ENCODE assay signal across 20 cellular contexts in the genomic region with DNA sequence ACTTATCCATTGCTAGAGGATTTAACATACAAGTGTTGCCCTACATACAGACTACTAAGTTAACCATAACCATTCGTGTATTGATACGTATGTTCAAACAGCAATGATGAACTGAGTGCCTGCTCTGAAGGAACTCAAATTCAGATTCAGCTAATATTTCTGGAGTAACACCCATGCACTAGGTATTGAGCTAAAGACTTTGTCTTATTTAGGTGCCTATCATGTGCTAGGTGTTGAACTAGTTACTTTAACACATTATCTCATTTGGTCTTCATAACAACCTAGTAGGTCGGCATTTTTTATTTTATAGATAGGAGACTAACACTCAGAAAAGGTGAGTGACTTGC.
DNase-seq lines count a peak whose midpoint lies in the region; ATAC-seq, FAIRE-seq and TF ChIP-seq lines count a peak whose summit lies in the region.
"Had no signal": no experiment of that assay in that cellular context is flagged by ENCODE, and none has a peak within 500 bp of the region (broad histone marks: within the 10 kb centered on the region; RNA-seq: fewer than 3 reads in every experiment).

No MANE protein-coding gene starts in this region.

- no peak overlapping the region for H3K4me3 Mint-ChIP-seq in activated T-cell treated with anti-CD3 and anti-CD28 coated beads, Interleukin-2, amount 50 U/mL, for 24 hours
- H3K4me3 Mint-ChIP-seq in activated naive CD8-positive, alpha-beta T cell treated with anti-CD3 and anti-CD28 coated beads for 36 hours: no peak overlapping the region

- H3K9me2 ChIP-seq in Karpas-422 (replicated peaks; ENCODE audit: insufficient read depth, low read length): no peaks in the 10 kb centered on the region

- intact Hi-C loops in tibial artery (cut with DNase I; ENCODE audit: low total_unique reads): no loop called here

- TF ChIP-seq CTCF in tibial artery (IDR thresholded peaks at IDR 0.05): no peak

- no peak overlapping the region for H3K4me2 ChIP-seq in Karpas-422 (ENCODE audit: low read depth, low read length, poor library complexity, severe bottlenecking)

- no peak overlapping the region for H3K4me3 ChIP-seq in Karpas-422 (ENCODE audit: low read length)
- H3K4me3 ChIP-seq in small intestine (ENCODE audit: low read depth in 1 of 2, low read length in 2 of 2): no peak overlapping the region
- no peak overlapping the region for H3K4me3 ChIP-seq in tibial artery
- H3K4me3 ChIP-seq: lung had no signal

- no peak overlapping the region for H3K27ac ChIP-seq in Karpas-422 (ENCODE audit: low read length)
- peak overlapping the region; percentile 28 to 32 for H3K27ac ChIP-seq in small intestine (ENCODE audit: low read depth in 1 of 2, low read length in 1 of 2)
- H3K27ac ChIP-seq in tibial artery: no peak overlapping the region

- peak overlapping the region; percentile 74 for H3K27ac Mint-ChIP-seq in activated T-cell treated with anti-CD3 and anti-CD28 coated beads, Interleukin-2, amount 50 U/mL, for 24 hours
- H3K27ac Mint-ChIP-seq in activated naive CD8-positive, alpha-beta T cell treated with anti-CD3 and anti-CD28 coated beads for 36 hours: peak overlapping the region; percentile 66

- H3K27me3 Mint-ChIP-seq in activated T-cell treated with anti-CD3 and anti-CD28 coated beads, Interleukin-2, amount 50 U/mL, for 24 hours: no peaks in the 10 kb centered on the region
- H3K27me3 Mint-ChIP-seq in activated naive CD8-positive, alpha-beta T cell treated with anti-CD3 and anti-CD28 coated beads for 36 hours: no peaks in the 10 kb centered on the region

- no peaks in the 10 kb centered on the region for H3K9me3 ChIP-seq in Karpas-422 (ENCODE audit: low read length)
- no peaks in the 10 kb centered on the region for H3K9me3 ChIP-seq in small intestine (ENCODE audit: control insufficient read depth, low read depth)
- H3K9me3 ChIP-seq in tibial artery: no peaks in the 10 kb centered on the region

- no peaks in the 10 kb centered on the region for H3K79me2 ChIP-seq in Karpas-422 (ENCODE audit: low read length)

- H2AFZ ChIP-seq in Karpas-422 (ENCODE audit: low read length): no peak overlapping the region

- ATAC-seq in HG03175 (IDR thresholded peaks at IDR 0.05; ENCODE audit: unreplicated experiment): no peak

- WGBS in small intestine, 3 donors: 91 to 93% (median 92%) methylated on average over 3 of the region's 3 CpGs

- H3K36me3 ChIP-seq in Karpas-422 (ENCODE audit: insufficient read depth, low read length) (no peaks in the 10 kb centered on the region), small intestine (ENCODE audit: control insufficient read depth in 2 of 2, insufficient read depth in 2 of 2, low read length in 2 of 2) (no peaks in the 10 kb centered on the region), tibial artery (no peaks in the 10 kb centered on the region)

- no peak for FAIRE-seq in small intestine (lab: Jason Lieb, UNC)
- FAIRE-seq: frontal cortex, kidney had no signal

- H3K4me1 ChIP-seq in Karpas-422 (ENCODE audit: low read length): peaks cover 10% of the 10 kb centered on the region
- H3K4me1 ChIP-seq in small intestine (ENCODE audit: control insufficient read depth in 2 of 2, insufficient read depth in 1 of 2, low read depth in 1 of 2, low read length in 1 of 2): peaks cover 0 to 3% of the 10 kb centered on the region in 2 donors
- H3K4me1 ChIP-seq in tibial artery: no peaks in the 10 kb centered on the region

- H3K9me3 Mint-ChIP-seq in activated T-cell treated with anti-CD3 and anti-CD28 coated beads, Interleukin-2, amount 50 U/mL, for 24 hours: no peaks in the 10 kb centered on the region
- H3K9me3 Mint-ChIP-seq in activated naive CD8-positive, alpha-beta T cell treated with anti-CD3 and anti-CD28 coated beads for 36 hours: peaks cover 5% of the 10 kb centered on the region

- DNase-seq in activated T-cell treated with anti-CD3 and anti-CD28 coated beads, Interleukin-2, amount 50 U/mL, for 24 hours: no peak
- no peak for DNase-seq in activated T-cell treated with anti-CD3 and anti-CD28 coated beads, Interleukin-2, amount 50 U/mL, for 1 hour
- DNase-seq in Karpas-422: peak; percentile 16
- DNase-seq in activated naive CD8-positive, alpha-beta T cell treated with anti-CD3 and anti-CD28 coated beads for 36 hours: no peak
- no peak for DNase-seq in small intestine
- no peak for DNase-seq in tibial artery
- DNase-seq in dedifferentiated amniotic fluid mesenchymal stem cell (ENCODE audit: extremely low spot score): no peak
- DNase-seq: activated effector memory CD4-positive, alpha-beta T cell treated with anti-CD3 and anti-CD28 coated beads, Interleukin-2, amount 50 U/mL, for 16 hours; aorta; C1 segment of cervical spinal cord; hypothalamus; kidney; NCI-H1436 treated with DMSO at 0.1 percent for 48 hours; NCI-H69; retina; SHP77 treated with DMSO at 0.1 percent for 48 hours; stimulated activated CD8-positive, alpha-beta memory T cell treated with anti-CD3 and anti-CD28 coated beads, Interleukin-4, amount 100 ng/mL, for 48 hours had no signal

- H4K20me1 ChIP-seq in Karpas-422 (ENCODE audit: insufficient read depth, low read depth, low read length): no peaks in the 10 kb centered on the region

- H3K9ac ChIP-seq in Karpas-422 (ENCODE audit: low read length): no peak overlapping the region

- no peaks in the 10 kb centered on the region for H3K27me3 ChIP-seq in Karpas-422 (ENCODE audit: low read length)
- no peaks in the 10 kb centered on the region for H3K27me3 ChIP-seq in small intestine (ENCODE audit: control insufficient read depth in 2 of 2, insufficient read depth in 2 of 2, low read length in 2 of 2)
- no peaks in the 10 kb centered on the region for H3K27me3 ChIP-seq in tibial artery

- H3K4me1 Mint-ChIP-seq in activated T-cell treated with anti-CD3 and anti-CD28 coated beads, Interleukin-2, amount 50 U/mL, for 24 hours (ENCODE audit: low read depth): peaks cover 66% of the 10 kb centered on the region
- peaks cover 58% of the 10 kb centered on the region for H3K4me1 Mint-ChIP-seq in activated naive CD8-positive, alpha-beta T cell treated with anti-CD3 and anti-CD28 coated beads for 36 hours

- no peaks in the 10 kb centered on the region for H3K36me3 Mint-ChIP-seq in activated T-cell treated with anti-CD3 and anti-CD28 coated beads, Interleukin-2, amount 50 U/mL, for 24 hours (ENCODE audit: low read depth)
- peaks cover 9% of the 10 kb centered on the region for H3K36me3 Mint-ChIP-seq in activated naive CD8-positive, alpha-beta T cell treated with anti-CD3 and anti-CD28 coated beads for 36 hours

Comparison
In these comparisons a context has a peak if more than half of its experiments do, and no peak if none do; other contexts are left out.
1. H3K27ac ChIP-seq: peak in small intestine (2 of 2); none in Karpas-422 (single experiment) and tibial artery (0 of 2).